In the genomic region with DNA sequence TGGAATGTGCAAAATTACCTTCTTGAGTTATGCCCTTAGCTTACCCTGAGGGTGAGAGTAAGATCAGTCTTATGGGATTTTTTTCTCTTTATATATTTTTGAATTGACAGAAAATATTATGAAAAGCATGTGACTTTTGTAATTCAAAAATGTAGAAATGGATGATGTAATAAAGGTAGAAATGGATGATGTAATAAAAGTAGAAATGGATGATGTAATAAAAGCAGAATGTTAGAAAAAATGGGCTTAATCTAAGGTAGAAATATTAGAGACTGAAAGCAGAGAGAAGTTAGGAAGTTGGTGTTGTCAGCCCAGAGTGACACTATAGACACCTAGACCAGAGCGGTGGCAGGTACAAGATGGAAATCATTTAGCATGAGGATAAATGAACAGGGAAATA, we compare ENCODE assay signal across 11 cellular contexts.
"Had no signal": no experiment of that assay in that cellular context is flagged by ENCODE, and none has a peak within 500 bp of the region (broad histone marks: within the 10 kb centered on the region; RNA-seq: fewer than 3 reads in every experiment).

No MANE protein-coding gene starts in this region.

- H3K27ac Mint-ChIP-seq: GM23338, H9, HFFc6 had no signal

- H3K27ac ChIP-seq: HL-60, KMS-11 had no signal

- H3K4me3 ChIP-seq: GM23338 had no signal

- ATAC-seq: GM23338 had no signal

- H3K4me2 ChIP-seq: GM23338, KMS-11 had no signal

- FAIRE-seq: H1, H54 had no signal

- H3K9ac ChIP-seq: KMS-11 had no signal

- H3K9me3 Mint-ChIP-seq: GM23338, H9 had no signal

- DNase-seq: H9, HCEC 1CT, HFFc6, IMR-90, Karpas-422, KBM-7 had no signal

- H3K4me3 Mint-ChIP-seq: GM23338, H9, HFFc6 had no signal
